ENCODE assay signal across 29 cellular contexts in the genomic region with DNA sequence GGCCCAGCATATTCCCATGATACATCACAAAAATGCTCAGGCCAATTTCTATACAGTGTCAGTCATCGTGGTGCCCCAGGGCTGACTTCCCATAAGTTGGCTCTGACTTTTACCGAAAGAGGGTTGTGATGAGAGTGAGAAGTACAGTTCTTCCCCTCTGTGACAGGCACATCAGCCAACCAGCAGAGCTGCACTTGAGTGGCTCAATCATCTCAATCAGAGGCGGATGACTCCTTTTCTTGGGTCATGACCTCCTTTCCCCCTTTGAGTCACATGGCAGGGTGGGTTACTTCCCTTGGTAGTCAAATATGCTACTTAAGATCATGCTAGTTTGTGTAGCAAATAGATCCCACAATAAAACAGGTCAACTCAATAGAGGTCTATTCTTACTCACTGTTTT. TPM values are rescaled to one million over a fixed set of nuclear protein-coding genes. Genes with fewer than 3 reads are reported as not detected.
"Had no signal": no experiment of that assay in that cellular context is flagged by ENCODE, and none has a peak within 500 bp of the region (broad histone marks: within the 10 kb centered on the region; RNA-seq: fewer than 3 reads in every experiment).

No MANE protein-coding gene starts in this region.

- H3K27me3 ChIP-seq: colonic mucosa had no signal

- H3K4me1 Mint-ChIP-seq: activated naive CD4-positive, alpha-beta T cell treated with anti-CD3 and anti-CD28 coated beads, Interleukin-2, amount 50 U/mL, for 24 hours; activated naive CD8-positive, alpha-beta T cell treated with anti-CD3 and anti-CD28 coated beads, Interleukin-2, amount 50 U/mL, for 24 hours; activated T-helper 17 cell treated with anti-CD3 and anti-CD28 coated beads, Interleukin-2, amount 50 U/mL, for 72 hours had no signal

- H3K9me3 Mint-ChIP-seq: activated naive CD4-positive, alpha-beta T cell treated with anti-CD3 and anti-CD28 coated beads, Interleukin-2, amount 50 U/mL, for 24 hours; activated T-cell treated with anti-CD3 and anti-CD28 coated beads, Interleukin-2, amount 50 U/mL, for 4 hours; activated T-helper 17 cell treated with anti-CD3 and anti-CD28 coated beads, Interleukin-2, amount 50 U/mL, for 72 hours had no signal

- H3K27ac ChIP-seq: breast epithelium, colonic mucosa, gastroesophageal sphincter, hepatocyte, pancreas, prostate gland, tibial artery, upper lobe of right lung had no signal

- H3K4me3 Mint-ChIP-seq: activated CD8-positive, alpha-beta T cell treated with anti-CD3 and anti-CD28 coated beads for 36 hours; activated naive CD4-positive, alpha-beta T cell treated with anti-CD3 and anti-CD28 coated beads, Interleukin-2, amount 50 U/mL, for 24 hours; activated naive CD8-positive, alpha-beta T cell treated with anti-CD3 and anti-CD28 coated beads, Interleukin-2, amount 50 U/mL, for 24 hours; activated T-cell treated with anti-CD3 and anti-CD28 coated beads, Interleukin-2, amount 50 U/mL, for 4 hours; activated T-helper 17 cell treated with anti-CD3 and anti-CD28 coated beads, Interleukin-2, amount 50 U/mL, for 72 hours; naive B cell; nephron progenitor cell; stimulated activated memory B cell treated with anti-CD40 and anti-IgM and Interleukin-4, amounts not matched to agents 10 μg/mL and 1 μg/mL and 100 μg/mL, for 72 hours; stimulated activated naive CD8-positive, alpha-beta T cell treated with anti-CD3 and anti-CD28 coated beads, Interleukin-15, amount 100 ng/mL, for 72 hours; WTC11 had no signal

- H3K4me1 ChIP-seq: breast epithelium, colonic mucosa, gastroesophageal sphincter, pancreas, prostate gland, tibial artery, upper lobe of right lung had no signal

- H3K36me3 Mint-ChIP-seq: activated naive CD4-positive, alpha-beta T cell treated with anti-CD3 and anti-CD28 coated beads, Interleukin-2, amount 50 U/mL, for 24 hours; stimulated activated memory B cell treated with anti-CD40 and anti-IgM and Interleukin-4, amounts not matched to agents 10 μg/mL and 1 μg/mL and 100 μg/mL, for 72 hours; WTC11 had no signal

- H3K27ac Mint-ChIP-seq: activated CD8-positive, alpha-beta T cell treated with anti-CD3 and anti-CD28 coated beads for 36 hours; activated naive CD4-positive, alpha-beta T cell treated with anti-CD3 and anti-CD28 coated beads, Interleukin-2, amount 50 U/mL, for 24 hours; activated naive CD8-positive, alpha-beta T cell treated with anti-CD3 and anti-CD28 coated beads, Interleukin-2, amount 50 U/mL, for 24 hours; activated T-helper 17 cell treated with anti-CD3 and anti-CD28 coated beads, Interleukin-2, amount 50 U/mL, for 72 hours; naive B cell; nephron progenitor cell; stimulated activated memory B cell treated with anti-CD40 and anti-IgM and Interleukin-4, amounts not matched to agents 10 μg/mL and 1 μg/mL and 100 μg/mL, for 72 hours; stimulated activated naive CD8-positive, alpha-beta T cell treated with anti-CD3 and anti-CD28 coated beads, Interleukin-15, amount 100 ng/mL, for 72 hours; WTC11 had no signal

- DNase-seq: activated CD4-positive, alpha-beta T cell treated with anti-CD3 and anti-CD28 coated beads, Interleukin-2, amount 50 U/mL, for 1 hour; activated naive CD8-positive, alpha-beta T cell treated with anti-CD3 and anti-CD28 coated beads, Interleukin-2, amount 50 U/mL, for 24 hours; activated T-cell treated with anti-CD3 and anti-CD28 coated beads, Interleukin-2, amount 50 U/mL, for 4 hours; colonic mucosa; effector memory CD4-positive, alpha-beta T cell; erythroblast; islet precursor cell; left ventricle myocardium superior; mammary epithelial cell; naive B cell; nephron progenitor cell; pancreas; stimulated activated CD4-positive, alpha-beta T cell treated with anti-CD3 and anti-CD28 coated beads, Interleukin-1b, Interleukin-23, amount 100 ng/mL, for 48 hours; stimulated activated CD4-positive, alpha-beta T cell treated with anti-CD3 and anti-CD28 coated beads, Interleukin-4, amount 100 ng/mL, for 4 hours; stimulated activated CD8-positive, alpha-beta memory T cell treated with anti-CD3 and anti-CD28 coated beads, Interleukin-4, amount 100 ng/mL, for 48 hours; stimulated activated naive CD8-positive, alpha-beta T cell treated with anti-CD3 and anti-CD28 coated beads, Interleukin-15, amount 100 ng/mL, for 72 hours; tibial artery; upper lobe of right lung had no signal

- H3K36me3 ChIP-seq: breast epithelium, colonic mucosa, gastroesophageal sphincter, pancreas, prostate gland, tibial artery, upper lobe of right lung had no signal

- H3K9me3 ChIP-seq: breast epithelium, colonic mucosa, pancreas, prostate gland, tibial artery, upper lobe of right lung had no signal

- H3K4me3 ChIP-seq: breast epithelium, colonic mucosa, gastroesophageal sphincter, hepatocyte, pancreas, prostate gland, smooth muscle cell, tibial artery, upper lobe of right lung had no signal

RNA-seq across cellular contexts. Expression of a gene that starts 6.9 kb away (rescaled TPM):
- total RNA-seq: activated CD8-positive, alpha-beta T cell treated with anti-CD3 and anti-CD28 coated beads for 36 hours; activated T-cell treated with anti-CD3 and anti-CD28 coated beads, Interleukin-2, amount 50 U/mL, for 4 hours; activated T-helper 17 cell treated with anti-CD3 and anti-CD28 coated beads, Interleukin-2, amount 50 U/mL, for 72 hours; dermis microvascular lymphatic vessel endothelial cell; left ventricle myocardium superior; mammary epithelial cell; pancreas; upper lobe of right lung had no signal
- polyA plus RNA-seq: mammary epithelial cell, smooth muscle cell had no signal
